14 cellular contexts compared by ENCODE assay signal in genomic region chr12:24134092-24134491, GRCh38.
DNase-seq lines count a peak whose midpoint lies in the region; ATAC-seq and TF ChIP-seq lines count a peak whose summit lies in the region.
"Had no signal": no experiment of that assay in that cellular context is flagged by ENCODE, and none has a peak within 500 bp of the region (broad histone marks: within the 10 kb centered on the region; RNA-seq: fewer than 3 reads in every experiment).

No MANE protein-coding gene starts in this region.

- H3K36me3 Mint-ChIP-seq in Caco-2 (ENCODE audit: insufficient read depth, unreplicated experiment) (peaks cover 4% of the 10 kb centered on the region), mesothelial cell of epicardium (no peaks in the 10 kb centered on the region)
- H3K36me3 Mint-ChIP-seq: CD14-positive monocyte; CD8-positive, alpha-beta T cell had no signal

- no peaks in the 10 kb centered on the region for H3K36me3 ChIP-seq in Caco-2 (ENCODE audit: control insufficient read depth, insufficient read depth, low read length)
- H3K36me3 ChIP-seq in KMS-11 (ENCODE audit: insufficient read depth), result no peaks in the 10 kb centered on the region

- H3K4me1 ChIP-seq in Caco-2, result peaks cover 62% of the 10 kb centered on the region
- peaks cover 56% of the 10 kb centered on the region for H3K4me1 ChIP-seq in KMS-11 (ENCODE audit: low read depth, poor library complexity, severe bottlenecking)

- no peak overlapping the region for H3K4me3 ChIP-seq in Caco-2 (ENCODE audit: low read depth, low read length)
- no peak overlapping the region for H3K4me3 ChIP-seq in KMS-11 (IDR thresholded peaks at IDR 0.05; ENCODE audit: insufficient read depth, low read depth, low read length)
- no peak overlapping the region for H3K4me3 ChIP-seq in choroid plexus epithelial cell (ENCODE audit: low read depth, low read length)

- H3K9me3 ChIP-seq in Caco-2, result no peaks in the 10 kb centered on the region

- H3K27me3 ChIP-seq in Caco-2 (replicated peaks; ENCODE audit: control insufficient read depth, insufficient read depth, low read length), result no peaks in the 10 kb centered on the region
- H3K27me3 ChIP-seq in KMS-11 (ENCODE audit: insufficient read depth, low read depth), result no peaks in the 10 kb centered on the region

- DNase-seq in Caco-2, result no peak
- peak; percentile 53 for DNase-seq in choroid plexus epithelial cell (ENCODE audit: low read depth)
- DNase-seq in mesothelial cell of epicardium (ENCODE audit: low spot score in 2 of 2, unreplicated experiment in 2 of 2), result no peak
- no peak for DNase-seq in glomerular visceral epithelial cell (ENCODE audit: extremely low spot score)
- no peak for DNase-seq in germinal center (ENCODE audit: low spot score)
- no peak for DNase-seq in UCSD-AML1 (lab: John Stamatoyannopoulos, UW; ENCODE audit: unreplicated experiment)
- DNase-seq: CD8-positive, alpha-beta T cell; GDM1; HCEC 1CT; HFFc6 had no signal

- H3K4me3 Mint-ChIP-seq in Caco-2 (ENCODE audit: unreplicated experiment) (no peak overlapping the region), mesothelial cell of epicardium (no peak overlapping the region)
- H3K4me3 Mint-ChIP-seq: CD14-positive monocyte; CD8-positive, alpha-beta T cell; HFFc6 had no signal

- no peak overlapping the region for H2AFZ ChIP-seq in KMS-11 (ENCODE audit: low read depth)

- peak overlapping the region; percentile 80 for H3K4me2 ChIP-seq in KMS-11

- no peak overlapping the region; the same call in 1 of the 2 replicates for H3K27ac ChIP-seq in KMS-11
- H3K27ac ChIP-seq: 22Rv1 had no signal

- no peak for ATAC-seq in GM21717 (IDR thresholded peaks at IDR 0.05; ENCODE audit: unreplicated experiment)
- ATAC-seq: CD8-positive, alpha-beta T cell had no signal

- H3K27ac Mint-ChIP-seq in Caco-2 (ENCODE audit: unreplicated experiment), result peak overlapping the region; percentile 5
- peak overlapping the region; percentile 60 for H3K27ac Mint-ChIP-seq in mesothelial cell of epicardium
- H3K27ac Mint-ChIP-seq: CD14-positive monocyte; CD8-positive, alpha-beta T cell; HFFc6 had no signal

- no TSS peak for BruUV-seq in Caco-2 (replicated peaks; lab: Mats Ljungman, UMichigan)

- TF ChIP-seq CTCF in Caco-2 (IDR thresholded peaks at IDR 0.05; ENCODE audit: insufficient read depth in 1 of 2, low read depth in 1 of 2, low read length in 1 of 2, severe bottlenecking in 1 of 2, unreplicated experiment in 1 of 2) (no peak), KMS-11 (conservative IDR thresholded peaks at IDR 0.05; ENCODE audit: low read depth, low read length) (no peak), choroid plexus epithelial cell (conservative IDR thresholded peaks at IDR 0.05; ENCODE audit: low read depth, low read length) (no peak), mesothelial cell of epicardium (IDR thresholded peaks at IDR 0.05; ENCODE audit: unreplicated experiment) (no peak)

- no peak overlapping the region for H3K9ac ChIP-seq in KMS-11

- no peaks in the 10 kb centered on the region for H3K9me3 Mint-ChIP-seq in Caco-2 (ENCODE audit: unreplicated experiment)
- H3K9me3 Mint-ChIP-seq in mesothelial cell of epicardium, result no peaks in the 10 kb centered on the region
- H3K9me3 Mint-ChIP-seq: CD8-positive, alpha-beta T cell had no signal

- no peaks in the 10 kb centered on the region for H4K20me1 ChIP-seq in KMS-11 (ENCODE audit: insufficient read depth)

- POLR2A ChIA-PET in Caco-2 (lab: Charles Lee), result no interaction called here

- H3K4me1 Mint-ChIP-seq in Caco-2 (ENCODE audit: low read depth, unreplicated experiment) (peaks cover 51% of the 10 kb centered on the region), mesothelial cell of epicardium (peaks cover 25% of the 10 kb centered on the region)

- intact Hi-C loops in Caco-2 (cut with micrococcal nuclease; ENCODE audit: unreplicated experiment), result loop anchor here (2.0 kb wide), 1 partner anchor 97 kb away; no protein-coding TSS in a partner anchor

- CTCF ChIA-PET in Caco-2 (lab: Charles Lee), result interaction anchor here (0.5 kb wide), 1 partner anchor 76 kb away, joined by 3 read pairs; no protein-coding TSS in a partner anchor

- H3K79me2 ChIP-seq in KMS-11 (ENCODE audit: insufficient read depth, low read depth), result no peaks in the 10 kb centered on the region

- H3K27me3 Mint-ChIP-seq in Caco-2 (ENCODE audit: insufficient read depth, unreplicated experiment) (no peaks in the 10 kb centered on the region), mesothelial cell of epicardium (ENCODE audit: low read depth) (no peaks in the 10 kb centered on the region)
